1 cellular context compared by ENCODE assay signal in the genomic region with DNA sequence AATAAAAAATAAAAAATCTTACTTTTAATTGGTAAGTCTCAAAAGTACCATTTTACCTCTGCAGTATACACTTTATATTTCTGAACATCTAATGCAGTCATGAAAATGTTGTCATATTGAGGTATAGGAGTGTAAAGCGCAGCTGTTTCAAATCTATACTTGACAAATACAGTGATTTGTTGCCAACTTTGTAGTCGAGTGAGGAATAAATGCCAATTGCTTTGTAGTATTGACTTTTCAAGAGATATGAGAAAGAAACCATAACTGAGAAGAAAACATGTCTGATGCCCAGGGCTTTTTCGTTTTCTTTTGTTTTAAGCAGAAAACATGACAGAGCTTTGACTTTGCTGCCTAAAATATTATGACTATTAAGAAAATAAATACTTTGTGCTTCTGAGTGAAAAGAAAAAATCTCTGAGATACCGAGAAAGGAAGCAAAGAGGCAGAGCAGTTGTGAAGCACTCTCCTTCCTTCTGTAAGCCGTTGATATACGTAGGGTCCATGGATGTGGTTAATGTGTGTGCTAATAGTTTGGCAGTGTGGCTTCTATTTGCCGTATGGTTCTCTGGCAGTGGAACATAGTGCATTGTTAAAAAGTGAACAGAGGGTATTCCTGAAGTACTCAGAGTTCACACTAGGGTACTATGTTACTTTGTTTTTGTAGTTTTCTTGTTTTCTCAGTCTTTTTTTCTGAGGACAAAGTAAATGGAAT.
TF ChIP-seq lines count a peak whose summit lies in the region.

No MANE protein-coding gene starts in this region.

TF ChIP-seq in WTC11, 78 proteins besides CTCF, POLR2A, EP300 and RAD21 (continued from another document):
- TF ChIP-seq AFF4 (CRISPR knock-in tag; IDR thresholded peaks at IDR 0.05; ENCODE audit: borderline replicate concordance) (no peak), PRRX2 (CRISPR knock-in tag; IDR thresholded peaks at IDR 0.05) (no peak), ZBTB21 (CRISPR knock-in tag; IDR thresholded peaks at IDR 0.05; ENCODE audit: borderline replicate concordance) (no peak), FOXJ3 (CRISPR knock-in tag; IDR thresholded peaks at IDR 0.05; ENCODE audit: borderline replicate concordance) (no peak), TEAD1 (CRISPR knock-in tag; IDR thresholded peaks at IDR 0.05) (no peak), ZNF263 (CRISPR knock-in tag; IDR thresholded peaks at IDR 0.05; ENCODE audit: low read depth) (no peak), JAZF1 (CRISPR knock-in tag; IDR thresholded peaks at IDR 0.05) (no peak), MAX (CRISPR knock-in tag; IDR thresholded peaks at IDR 0.05) (no peak), CREM (CRISPR knock-in tag; IDR thresholded peaks at IDR 0.05) (no peak), NR2C2 (CRISPR knock-in tag; IDR thresholded peaks at IDR 0.05) (no peak), HMGA2 (CRISPR knock-in tag; IDR thresholded peaks at IDR 0.05) (no peak)
